ENCODE assay signal across 8 cellular contexts in the genomic region with DNA sequence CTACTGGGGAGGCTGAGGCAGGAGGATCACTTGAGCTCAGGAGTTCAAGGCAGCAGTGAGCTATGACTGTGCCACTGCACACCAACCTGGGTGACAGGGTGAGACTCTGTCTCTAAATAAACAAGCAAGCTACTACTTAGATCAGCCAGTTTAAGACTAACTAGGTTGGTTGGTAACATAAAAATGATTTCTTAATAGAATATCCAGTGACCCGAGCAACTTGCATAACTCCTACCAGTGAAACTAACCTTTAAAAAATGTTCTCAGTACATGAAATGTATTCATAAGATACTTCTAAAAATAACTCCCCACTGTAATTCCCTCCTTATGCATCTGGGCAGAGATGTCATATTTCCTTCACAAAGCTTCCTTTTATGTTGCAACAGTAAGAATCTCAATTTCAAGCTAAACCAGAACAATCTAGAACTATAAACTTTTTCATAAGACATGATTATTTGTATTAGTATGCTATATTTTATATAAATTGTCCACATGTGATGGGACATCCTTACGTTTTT. TPM values are rescaled to one million over a fixed set of nuclear protein-coding genes. Genes with fewer than 3 reads are reported as not detected.
A peak's percentile ranks its signal among the peaks of the same experiment; 100 is the strongest.
DNase-seq lines count a peak whose midpoint lies in the region; ATAC-seq and TF ChIP-seq lines count a peak whose summit lies in the region.

No MANE protein-coding gene starts in this region.

- H3K36me3 Mint-ChIP-seq in CD8-positive, alpha-beta T cell = peaks cover 18% of the 10 kb centered on the region
- peaks cover 23% of the 10 kb centered on the region for H3K36me3 Mint-ChIP-seq in activated naive CD4-positive, alpha-beta T cell treated with anti-CD3 and anti-CD28 coated beads, Interleukin-2, amount 10 ng/mL, durations not matched to agents 7 days and 5 days

- no peak for DNase-seq in CD8-positive, alpha-beta T cell
- DNase-seq in activated naive CD4-positive, alpha-beta T cell treated with anti-CD3 and anti-CD28 coated beads, Interleukin-2, amount 10 ng/mL, durations not matched to agents 7 days and 5 days = no peak
- peak; percentile 28 for DNase-seq in kidney glomerular epithelial cell (lab: John Stamatoyannopoulos, UW)
- no peak for DNase-seq in uterus
- no peak for DNase-seq in NCI-H526 (lab: John Stamatoyannopoulos, UW)
- no peak for DNase-seq in effector CD4-positive, alpha-beta T cell

- H3K27ac Mint-ChIP-seq in CD8-positive, alpha-beta T cell = peak overlapping the region; percentile 91
- peak overlapping the region; percentile 92 for H3K27ac Mint-ChIP-seq in activated naive CD4-positive, alpha-beta T cell treated with anti-CD3 and anti-CD28 coated beads, Interleukin-2, amount 10 ng/mL, durations not matched to agents 7 days and 5 days

- TF ChIP-seq POLR2A in uterus (IDR thresholded peaks at IDR 0.05) = no peak

- peaks cover 62% of the 10 kb centered on the region for H3K4me1 Mint-ChIP-seq in CD8-positive, alpha-beta T cell (ENCODE audit: low read depth)
- peaks cover 40% of the 10 kb centered on the region for H3K4me1 Mint-ChIP-seq in activated naive CD4-positive, alpha-beta T cell treated with anti-CD3 and anti-CD28 coated beads, Interleukin-2, amount 10 ng/mL, durations not matched to agents 7 days and 5 days

- peak overlapping the region; percentile 35 for H3K27ac ChIP-seq in CD8-positive, alpha-beta T cell (ENCODE audit: low read depth, low read length)
- peak overlapping the region; percentile 61 to 67 for H3K27ac ChIP-seq in uterus

- H3K4me3 Mint-ChIP-seq in CD8-positive, alpha-beta T cell = peak overlapping the region; percentile 94
- peak overlapping the region; percentile 90 for H3K4me3 Mint-ChIP-seq in activated naive CD4-positive, alpha-beta T cell treated with anti-CD3 and anti-CD28 coated beads, Interleukin-2, amount 10 ng/mL, durations not matched to agents 7 days and 5 days

- peak overlapping the region; percentile 5 for H3K4me3 ChIP-seq in CD8-positive, alpha-beta T cell (ENCODE audit: low read depth, low read length)
- no peak overlapping the region for H3K4me3 ChIP-seq in uterus

- no peaks in the 10 kb centered on the region for H3K27me3 Mint-ChIP-seq in CD8-positive, alpha-beta T cell (ENCODE audit: low read depth)
- no peaks in the 10 kb centered on the region for H3K27me3 Mint-ChIP-seq in activated naive CD4-positive, alpha-beta T cell treated with anti-CD3 and anti-CD28 coated beads, Interleukin-2, amount 10 ng/mL, durations not matched to agents 7 days and 5 days

- no peaks in the 10 kb centered on the region for H3K36me3 ChIP-seq in CD8-positive, alpha-beta T cell (ENCODE audit: insufficient read depth, low read length)
- no peaks in the 10 kb centered on the region for H3K36me3 ChIP-seq in uterus

- no peaks in the 10 kb centered on the region for H3K27me3 ChIP-seq in CD8-positive, alpha-beta T cell (ENCODE audit: insufficient read depth, low read length)
- H3K27me3 ChIP-seq in uterus = no peaks in the 10 kb centered on the region

- no peaks in the 10 kb centered on the region for H3K9me3 ChIP-seq in CD8-positive, alpha-beta T cell (ENCODE audit: low read length)
- no peaks in the 10 kb centered on the region for H3K9me3 ChIP-seq in uterus

- CTCF ChIA-PET in CD8-positive, alpha-beta T cell (lab: Charles Lee) = interaction anchor here (0.7 to 6.5 kb wide), 3 partner anchors 9 to 20 kb away, joined by 3 to 66 read pairs (median 3); partner anchors contain the start of gene SUDS3
- CTCF ChIA-PET in activated naive CD4-positive, alpha-beta T cell treated with anti-CD3 and anti-CD28 coated beads, Interleukin-2, amount 10 ng/mL, durations not matched to agents 7 days and 5 days (lab: Charles Lee) = interaction anchor here (0.5 to 3.5 kb wide), 8 partner anchors 10 to 221 kb away, joined by 3 to 43 read pairs (median 4); partner anchors contain the start of genes PEBP1 and SUDS3

- no peak for ATAC-seq in CD8-positive, alpha-beta T cell
- ATAC-seq in HG03064 (IDR thresholded peaks at IDR 0.05; ENCODE audit: low read depth, unreplicated experiment) (peak; percentile 14), GM21423 (IDR thresholded peaks at IDR 0.05; ENCODE audit: unreplicated experiment) (no peak)

- POLR2A ChIA-PET in CD8-positive, alpha-beta T cell (lab: Charles Lee) = interaction anchor here (0.6 to 4.5 kb wide), 5 partner anchors 11 to 311 kb away, joined by 3 to 24 read pairs (median 5); partner anchors contain the start of gene SUDS3

- H3K4me1 ChIP-seq in CD8-positive, alpha-beta T cell (ENCODE audit: insufficient read depth, low read length) = peaks cover 35% of the 10 kb centered on the region
- H3K4me1 ChIP-seq in uterus = peaks cover 0 to 4% of the 10 kb centered on the region in 2 donors

- intact Hi-C loops in CD8-positive, alpha-beta T cell (cut with DNase I, micrococcal nuclease) = loop anchor here (2.0 to 5.0 kb wide), 3 partner anchors 16 to 220 kb away; partner anchors contain the start of genes PEBP1 (in 1 of the 2) and TAOK3 (in 1 of the 2)
- intact Hi-C loops in uterus (cut with DNase I; ENCODE audit: low total_unique reads) = no loop called here

- no peaks in the 10 kb centered on the region for H3K9me3 Mint-ChIP-seq in CD8-positive, alpha-beta T cell
- H3K9me3 Mint-ChIP-seq in activated naive CD4-positive, alpha-beta T cell treated with anti-CD3 and anti-CD28 coated beads, Interleukin-2, amount 10 ng/mL, durations not matched to agents 7 days and 5 days = peaks cover 3% of the 10 kb centered on the region

- no peak for TF ChIP-seq CTCF in CD8-positive, alpha-beta T cell (IDR thresholded peaks at IDR 0.05)
- no peak for TF ChIP-seq CTCF in uterus (IDR thresholded peaks at IDR 0.05)

RNA-seq across cellular contexts. Expression of gene TAOK3, which starts 15.8 kb away (rescaled TPM):
- total RNA-seq in CD8-positive, alpha-beta T cell = 10 to 100 TPM; 46.5 to 47.3 TPM
- total RNA-seq in uterus = 10 to 100 TPM; 14.9 to 35.1 (median 24.8) TPM

RNA-seq across cellular contexts. Expression of gene SUDS3, which starts 19.5 kb away (rescaled TPM):
- 10 to 100 TPM; 23.0 to 23.6 TPM for total RNA-seq in CD8-positive, alpha-beta T cell
- total RNA-seq in uterus = 10 to 100 TPM; 22.4 to 74.3 (median 30.7) TPM
